1 cellular context compared by ENCODE assay signal in the genomic region with DNA sequence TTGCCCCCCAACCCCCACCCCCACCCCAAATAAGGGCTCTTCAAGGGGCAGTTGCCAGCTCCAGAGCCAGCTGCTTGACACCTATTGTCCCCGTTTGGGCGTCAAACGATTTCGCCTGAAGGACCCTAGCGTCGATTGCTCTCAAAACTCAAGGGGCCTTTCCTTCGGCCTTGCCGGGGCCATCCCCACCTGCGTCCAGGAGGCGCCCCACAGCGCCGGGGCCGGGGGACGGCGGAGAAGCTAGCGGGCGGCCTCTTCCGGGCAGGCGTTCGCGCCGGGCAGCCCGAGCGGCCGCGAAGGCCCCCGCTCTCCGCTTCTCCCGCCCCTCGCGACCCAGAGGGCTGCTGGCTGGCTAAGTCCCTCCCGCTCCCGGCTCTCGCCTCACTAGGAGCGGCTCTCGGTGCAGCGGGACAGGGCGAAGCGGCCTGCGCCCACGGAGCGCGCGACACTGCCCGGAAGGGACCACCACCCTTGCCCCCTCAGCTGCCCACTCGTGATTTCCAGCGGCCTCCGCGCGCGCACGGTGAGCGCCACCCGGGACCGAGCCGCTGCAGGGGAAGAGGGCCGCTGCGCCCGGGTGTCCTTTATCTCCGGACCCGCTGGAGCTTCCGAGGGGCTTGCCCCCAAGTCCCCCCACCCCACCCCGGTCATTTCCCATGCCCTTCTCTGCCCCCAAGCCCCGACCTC.
TF ChIP-seq lines count a peak whose summit lies in the region.

A gene with protein sequence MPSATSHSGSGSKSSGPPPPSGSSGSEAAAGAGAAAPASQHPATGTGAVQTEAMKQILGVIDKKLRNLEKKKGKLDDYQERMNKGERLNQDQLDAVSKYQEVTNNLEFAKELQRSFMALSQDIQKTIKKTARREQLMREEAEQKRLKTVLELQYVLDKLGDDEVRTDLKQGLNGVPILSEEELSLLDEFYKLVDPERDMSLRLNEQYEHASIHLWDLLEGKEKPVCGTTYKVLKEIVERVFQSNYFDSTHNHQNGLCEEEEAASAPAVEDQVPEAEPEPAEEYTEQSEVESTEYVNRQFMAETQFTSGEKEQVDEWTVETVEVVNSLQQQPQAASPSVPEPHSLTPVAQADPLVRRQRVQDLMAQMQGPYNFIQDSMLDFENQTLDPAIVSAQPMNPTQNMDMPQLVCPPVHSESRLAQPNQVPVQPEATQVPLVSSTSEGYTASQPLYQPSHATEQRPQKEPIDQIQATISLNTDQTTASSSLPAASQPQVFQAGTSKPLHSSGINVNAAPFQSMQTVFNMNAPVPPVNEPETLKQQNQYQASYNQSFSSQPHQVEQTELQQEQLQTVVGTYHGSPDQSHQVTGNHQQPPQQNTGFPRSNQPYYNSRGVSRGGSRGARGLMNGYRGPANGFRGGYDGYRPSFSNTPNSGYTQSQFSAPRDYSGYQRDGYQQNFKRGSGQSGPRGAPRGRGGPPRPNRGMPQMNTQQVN (plus strand): TSS at position 383 of the 687 bp plus-strand sequence. CDS start 690 bp downstream, outside the sequence.

TF ChIP-seq in HepG2, 621 proteins besides CTCF, POLR2A, EP300 and RAD21 (continued from another document and continues in another):
- TF ChIP-seq, protein P1, sequence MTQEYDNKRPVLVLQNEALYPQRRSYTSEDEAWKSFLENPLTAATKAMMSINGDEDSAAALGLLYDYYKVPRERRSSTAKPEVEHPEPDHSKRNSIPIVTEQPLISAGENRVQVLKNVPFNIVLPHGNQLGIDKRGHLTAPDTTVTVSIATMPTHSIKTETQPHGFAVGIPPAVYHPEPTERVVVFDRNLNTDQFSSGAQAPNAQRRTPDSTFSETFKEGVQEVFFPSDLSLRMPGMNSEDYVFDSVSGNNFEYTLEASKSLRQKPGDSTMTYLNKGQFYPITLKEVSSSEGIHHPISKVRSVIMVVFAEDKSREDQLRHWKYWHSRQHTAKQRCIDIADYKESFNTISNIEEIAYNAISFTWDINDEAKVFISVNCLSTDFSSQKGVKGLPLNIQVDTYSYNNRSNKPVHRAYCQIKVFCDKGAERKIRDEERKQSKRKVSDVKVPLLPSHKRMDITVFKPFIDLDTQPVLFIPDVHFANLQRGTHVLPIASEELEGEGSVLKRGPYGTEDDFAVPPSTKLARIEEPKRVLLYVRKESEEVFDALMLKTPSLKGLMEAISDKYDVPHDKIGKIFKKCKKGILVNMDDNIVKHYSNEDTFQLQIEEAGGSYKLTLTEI (CRISPR knock-in tag; conservative IDR thresholded peaks at IDR 0.05): no peak
- TF ChIP-seq MTF1 (CRISPR knock-in tag; IDR thresholded peaks at IDR 0.05): 0 out of 2 replicates have a peak, but pooled peaks have one; percentile 20
- TF ChIP-seq ZNF816 (CRISPR knock-in tag; IDR thresholded peaks at IDR 0.05; ENCODE audit: borderline replicate concordance): no peak
- no peak for TF ChIP-seq ZNF329 (CRISPR knock-in tag; IDR thresholded peaks at IDR 0.05; ENCODE audit: low read depth)
- TF ChIP-seq ZNF326 (CRISPR knock-in tag; IDR thresholded peaks at IDR 0.05; ENCODE audit: borderline replicate concordance): no peak
- TF ChIP-seq, protein P2, sequence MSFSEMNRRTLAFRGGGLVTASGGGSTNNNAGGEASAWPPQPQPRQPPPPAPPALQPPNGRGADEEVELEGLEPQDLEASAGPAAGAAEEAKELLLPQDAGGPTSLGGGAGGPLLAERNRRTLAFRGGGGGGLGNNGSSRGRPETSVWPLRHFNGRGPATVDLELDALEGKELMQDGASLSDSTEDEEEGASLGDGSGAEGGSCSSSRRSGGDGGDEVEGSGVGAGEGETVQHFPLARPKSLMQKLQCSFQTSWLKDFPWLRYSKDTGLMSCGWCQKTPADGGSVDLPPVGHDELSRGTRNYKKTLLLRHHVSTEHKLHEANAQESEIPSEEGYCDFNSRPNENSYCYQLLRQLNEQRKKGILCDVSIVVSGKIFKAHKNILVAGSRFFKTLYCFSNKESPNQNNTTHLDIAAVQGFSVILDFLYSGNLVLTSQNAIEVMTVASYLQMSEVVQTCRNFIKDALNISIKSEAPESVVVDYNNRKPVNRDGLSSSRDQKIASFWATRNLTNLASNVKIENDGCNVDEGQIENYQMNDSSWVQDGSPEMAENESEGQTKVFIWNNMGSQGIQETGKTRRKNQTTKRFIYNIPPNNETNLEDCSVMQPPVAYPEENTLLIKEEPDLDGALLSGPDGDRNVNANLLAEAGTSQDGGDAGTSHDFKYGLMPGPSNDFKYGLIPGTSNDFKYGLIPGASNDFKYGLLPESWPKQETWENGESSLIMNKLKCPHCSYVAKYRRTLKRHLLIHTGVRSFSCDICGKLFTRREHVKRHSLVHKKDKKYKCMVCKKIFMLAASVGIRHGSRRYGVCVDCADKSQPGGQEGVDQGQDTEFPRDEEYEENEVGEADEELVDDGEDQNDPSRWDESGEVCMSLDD (CRISPR knock-in tag; IDR thresholded peaks at IDR 0.05; ENCODE audit: borderline replicate concordance): no peak; the same call in 1 of the 2 replicates
- TF ChIP-seq CAMTA2 (CRISPR knock-in tag; IDR thresholded peaks at IDR 0.05; ENCODE audit: borderline replicate concordance): peak; percentile 87; the same call in 1 of the 2 replicates
- peak; percentile 68; the same call in 1 of the 2 replicates for TF ChIP-seq ZNF746 (CRISPR knock-in tag; IDR thresholded peaks at IDR 0.05)
- 0 out of 2 replicates have a peak, but pooled peaks have one; percentile 30 for TF ChIP-seq FOXC1 (CRISPR knock-in tag; IDR thresholded peaks at IDR 0.05; ENCODE audit: borderline replicate concordance)
- TF ChIP-seq EZH2 (conservative IDR thresholded peaks at IDR 0.05; ENCODE audit: low read depth, low read length): no peak
- peak; percentile 34; the same call in 1 of the 2 replicates for TF ChIP-seq ZBTB7B (CRISPR knock-in tag; IDR thresholded peaks at IDR 0.05)
- TF ChIP-seq ATAD3A (CRISPR knock-in tag; IDR thresholded peaks at IDR 0.05): no peak
- TF ChIP-seq MBNL3 (CRISPR knock-in tag; conservative IDR thresholded peaks at IDR 0.05): no peak
- no peak for TF ChIP-seq ZNF720 (CRISPR knock-in tag; IDR thresholded peaks at IDR 0.05)
- TF ChIP-seq, protein P3, sequence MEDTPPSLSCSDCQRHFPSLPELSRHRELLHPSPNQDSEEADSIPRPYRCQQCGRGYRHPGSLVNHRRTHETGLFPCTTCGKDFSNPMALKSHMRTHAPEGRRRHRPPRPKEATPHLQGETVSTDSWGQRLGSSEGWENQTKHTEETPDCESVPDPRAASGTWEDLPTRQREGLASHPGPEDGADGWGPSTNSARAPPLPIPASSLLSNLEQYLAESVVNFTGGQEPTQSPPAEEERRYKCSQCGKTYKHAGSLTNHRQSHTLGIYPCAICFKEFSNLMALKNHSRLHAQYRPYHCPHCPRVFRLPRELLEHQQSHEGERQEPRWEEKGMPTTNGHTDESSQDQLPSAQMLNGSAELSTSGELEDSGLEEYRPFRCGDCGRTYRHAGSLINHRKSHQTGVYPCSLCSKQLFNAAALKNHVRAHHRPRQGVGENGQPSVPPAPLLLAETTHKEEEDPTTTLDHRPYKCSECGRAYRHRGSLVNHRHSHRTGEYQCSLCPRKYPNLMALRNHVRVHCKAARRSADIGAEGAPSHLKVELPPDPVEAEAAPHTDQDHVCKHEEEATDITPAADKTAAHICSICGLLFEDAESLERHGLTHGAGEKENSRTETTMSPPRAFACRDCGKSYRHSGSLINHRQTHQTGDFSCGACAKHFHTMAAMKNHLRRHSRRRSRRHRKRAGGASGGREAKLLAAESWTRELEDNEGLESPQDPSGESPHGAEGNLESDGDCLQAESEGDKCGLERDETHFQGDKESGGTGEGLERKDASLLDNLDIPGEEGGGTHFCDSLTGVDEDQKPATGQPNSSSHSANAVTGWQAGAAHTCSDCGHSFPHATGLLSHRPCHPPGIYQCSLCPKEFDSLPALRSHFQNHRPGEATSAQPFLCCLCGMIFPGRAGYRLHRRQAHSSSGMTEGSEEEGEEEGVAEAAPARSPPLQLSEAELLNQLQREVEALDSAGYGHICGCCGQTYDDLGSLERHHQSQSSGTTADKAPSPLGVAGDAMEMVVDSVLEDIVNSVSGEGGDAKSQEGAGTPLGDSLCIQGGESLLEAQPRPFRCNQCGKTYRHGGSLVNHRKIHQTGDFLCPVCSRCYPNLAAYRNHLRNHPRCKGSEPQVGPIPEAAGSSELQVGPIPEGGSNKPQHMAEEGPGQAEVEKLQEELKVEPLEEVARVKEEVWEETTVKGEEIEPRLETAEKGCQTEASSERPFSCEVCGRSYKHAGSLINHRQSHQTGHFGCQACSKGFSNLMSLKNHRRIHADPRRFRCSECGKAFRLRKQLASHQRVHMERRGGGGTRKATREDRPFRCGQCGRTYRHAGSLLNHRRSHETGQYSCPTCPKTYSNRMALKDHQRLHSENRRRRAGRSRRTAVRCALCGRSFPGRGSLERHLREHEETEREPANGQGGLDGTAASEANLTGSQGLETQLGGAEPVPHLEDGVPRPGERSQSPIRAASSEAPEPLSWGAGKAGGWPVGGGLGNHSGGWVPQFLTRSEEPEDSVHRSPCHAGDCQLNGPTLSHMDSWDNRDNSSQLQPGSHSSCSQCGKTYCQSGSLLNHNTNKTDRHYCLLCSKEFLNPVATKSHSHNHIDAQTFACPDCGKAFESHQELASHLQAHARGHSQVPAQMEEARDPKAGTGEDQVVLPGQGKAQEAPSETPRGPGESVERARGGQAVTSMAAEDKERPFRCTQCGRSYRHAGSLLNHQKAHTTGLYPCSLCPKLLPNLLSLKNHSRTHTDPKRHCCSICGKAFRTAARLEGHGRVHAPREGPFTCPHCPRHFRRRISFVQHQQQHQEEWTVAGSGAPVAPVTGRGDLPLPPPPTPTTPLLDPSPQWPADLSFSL (CRISPR knock-in tag; IDR thresholded peaks at IDR 0.05): no peak
- TF ChIP-seq, protein P4, sequence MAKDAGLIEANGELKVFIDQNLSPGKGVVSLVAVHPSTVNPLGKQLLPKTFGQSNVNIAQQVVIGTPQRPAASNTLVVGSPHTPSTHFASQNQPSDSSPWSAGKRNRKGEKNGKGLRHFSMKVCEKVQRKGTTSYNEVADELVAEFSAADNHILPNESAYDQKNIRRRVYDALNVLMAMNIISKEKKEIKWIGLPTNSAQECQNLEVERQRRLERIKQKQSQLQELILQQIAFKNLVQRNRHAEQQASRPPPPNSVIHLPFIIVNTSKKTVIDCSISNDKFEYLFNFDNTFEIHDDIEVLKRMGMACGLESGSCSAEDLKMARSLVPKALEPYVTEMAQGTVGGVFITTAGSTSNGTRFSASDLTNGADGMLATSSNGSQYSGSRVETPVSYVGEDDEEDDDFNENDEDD (CRISPR knock-in tag; IDR thresholded peaks at IDR 0.05; ENCODE audit: borderline replicate concordance): peak; percentile 43; the same call in 1 of the 2 replicates
- TF ChIP-seq ZNF713 (CRISPR knock-in tag; IDR thresholded peaks at IDR 0.05): no peak
- TF ChIP-seq ZNF510 (CRISPR knock-in tag; IDR thresholded peaks at IDR 0.05; ENCODE audit: low read depth): 0 out of 2 replicates have a peak, but pooled peaks have one; percentile 43
- TF ChIP-seq KDM4B (CRISPR knock-in tag; IDR thresholded peaks at IDR 0.05): no peak
- TF ChIP-seq ZNF335 (CRISPR knock-in tag; IDR thresholded peaks at IDR 0.05): peak; percentile 99
- TF ChIP-seq, protein P5, sequence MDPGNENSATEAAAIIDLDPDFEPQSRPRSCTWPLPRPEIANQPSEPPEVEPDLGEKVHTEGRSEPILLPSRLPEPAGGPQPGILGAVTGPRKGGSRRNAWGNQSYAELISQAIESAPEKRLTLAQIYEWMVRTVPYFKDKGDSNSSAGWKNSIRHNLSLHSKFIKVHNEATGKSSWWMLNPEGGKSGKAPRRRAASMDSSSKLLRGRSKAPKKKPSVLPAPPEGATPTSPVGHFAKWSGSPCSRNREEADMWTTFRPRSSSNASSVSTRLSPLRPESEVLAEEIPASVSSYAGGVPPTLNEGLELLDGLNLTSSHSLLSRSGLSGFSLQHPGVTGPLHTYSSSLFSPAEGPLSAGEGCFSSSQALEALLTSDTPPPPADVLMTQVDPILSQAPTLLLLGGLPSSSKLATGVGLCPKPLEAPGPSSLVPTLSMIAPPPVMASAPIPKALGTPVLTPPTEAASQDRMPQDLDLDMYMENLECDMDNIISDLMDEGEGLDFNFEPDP (CRISPR knock-in tag; conservative IDR thresholded peaks at IDR 0.05): no peak
- no peak; the same call in 1 of the 2 replicates for TF ChIP-seq ZFP36L1 (CRISPR knock-in tag; IDR thresholded peaks at IDR 0.05)
- TF ChIP-seq, protein P6, sequence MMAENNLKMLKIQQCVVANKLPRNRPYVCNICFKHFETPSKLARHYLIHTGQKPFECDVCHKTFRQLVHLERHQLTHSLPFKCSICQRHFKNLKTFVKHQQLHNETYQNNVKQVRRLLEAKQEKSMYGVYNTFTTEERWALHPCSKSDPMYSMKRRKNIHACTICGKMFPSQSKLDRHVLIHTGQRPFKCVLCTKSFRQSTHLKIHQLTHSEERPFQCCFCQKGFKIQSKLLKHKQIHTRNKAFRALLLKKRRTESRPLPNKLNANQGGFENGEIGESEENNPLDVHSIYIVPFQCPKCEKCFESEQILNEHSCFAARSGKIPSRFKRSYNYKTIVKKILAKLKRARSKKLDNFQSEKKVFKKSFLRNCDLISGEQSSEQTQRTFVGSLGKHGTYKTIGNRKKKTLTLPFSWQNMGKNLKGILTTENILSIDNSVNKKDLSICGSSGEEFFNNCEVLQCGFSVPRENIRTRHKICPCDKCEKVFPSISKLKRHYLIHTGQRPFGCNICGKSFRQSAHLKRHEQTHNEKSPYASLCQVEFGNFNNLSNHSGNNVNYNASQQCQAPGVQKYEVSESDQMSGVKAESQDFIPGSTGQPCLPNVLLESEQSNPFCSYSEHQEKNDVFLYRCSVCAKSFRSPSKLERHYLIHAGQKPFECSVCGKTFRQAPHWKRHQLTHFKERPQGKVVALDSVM (CRISPR knock-in tag; IDR thresholded peaks at IDR 0.05): 0 out of 2 replicates have a peak, but pooled peaks have one; percentile 29
- no peak for TF ChIP-seq SNAI1 (CRISPR knock-in tag; IDR thresholded peaks at IDR 0.05; ENCODE audit: borderline replicate concordance)
- peak; percentile 72 for TF ChIP-seq MAZ (IDR thresholded peaks at IDR 0.05; ENCODE audit: borderline replicate concordance, low read depth, low read length)
- TF ChIP-seq MAZ (CRISPR knock-in tag; IDR thresholded peaks at IDR 0.05; ENCODE audit: low read depth): peak; percentile 47; the same call in 1 of the 2 replicates
- TF ChIP-seq ZNF256 (CRISPR knock-in tag; conservative IDR thresholded peaks at IDR 0.05): peak; percentile 32; the same call in 1 of the 2 replicates
- TF ChIP-seq ZNF839 (CRISPR knock-in tag; IDR thresholded peaks at IDR 0.05; ENCODE audit: borderline replicate concordance): peak; percentile 68; the same call in 1 of the 2 replicates
- TF ChIP-seq RXRB (CRISPR knock-in tag; IDR thresholded peaks at IDR 0.05; ENCODE audit: borderline replicate concordance): no peak
- peak; percentile 69 for TF ChIP-seq ZNF501 (CRISPR knock-in tag; IDR thresholded peaks at IDR 0.05)
- TF ChIP-seq REPIN1 (CRISPR knock-in tag; IDR thresholded peaks at IDR 0.05; ENCODE audit: borderline replicate concordance, low read depth): no peak
- TF ChIP-seq ESRRA (CRISPR knock-in tag; IDR thresholded peaks at IDR 0.05; ENCODE audit: low read depth): peak; percentile 54; the same call in 1 of the 2 replicates
- no peak for TF ChIP-seq NFYB (CRISPR knock-in tag; IDR thresholded peaks at IDR 0.05)
- TF ChIP-seq, protein P7, sequence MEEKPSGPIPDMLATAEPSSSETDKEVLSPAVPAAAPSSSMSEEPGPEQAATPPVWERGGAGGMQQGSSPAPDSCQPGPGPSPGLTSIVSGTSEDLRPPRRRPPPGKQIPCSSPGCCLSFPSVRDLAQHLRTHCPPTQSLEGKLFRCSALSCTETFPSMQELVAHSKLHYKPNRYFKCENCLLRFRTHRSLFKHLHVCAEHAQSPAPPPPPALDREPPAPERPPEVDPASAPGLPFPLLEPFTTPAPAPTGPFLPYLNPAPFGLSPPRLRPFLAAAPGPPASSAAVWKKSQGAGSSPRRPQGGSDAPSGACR (CRISPR knock-in tag; IDR thresholded peaks at IDR 0.05): no peak
- TF ChIP-seq ZZZ3 (CRISPR knock-in tag; IDR thresholded peaks at IDR 0.05; ENCODE audit: borderline replicate concordance): no peak
- peak; percentile 34; the same call in 1 of the 2 replicates for TF ChIP-seq RFXAP (CRISPR knock-in tag; IDR thresholded peaks at IDR 0.05; ENCODE audit: borderline replicate concordance)
- 0 out of 2 replicates have a peak, but pooled peaks have one; percentile 37 for TF ChIP-seq CC2D1A (CRISPR knock-in tag; IDR thresholded peaks at IDR 0.05)
- TF ChIP-seq PHB2 (IDR thresholded peaks at IDR 0.05; ENCODE audit: partially characterized antibody): no peak
